ENCODE assay signal across 19 cellular contexts in the genomic region with DNA sequence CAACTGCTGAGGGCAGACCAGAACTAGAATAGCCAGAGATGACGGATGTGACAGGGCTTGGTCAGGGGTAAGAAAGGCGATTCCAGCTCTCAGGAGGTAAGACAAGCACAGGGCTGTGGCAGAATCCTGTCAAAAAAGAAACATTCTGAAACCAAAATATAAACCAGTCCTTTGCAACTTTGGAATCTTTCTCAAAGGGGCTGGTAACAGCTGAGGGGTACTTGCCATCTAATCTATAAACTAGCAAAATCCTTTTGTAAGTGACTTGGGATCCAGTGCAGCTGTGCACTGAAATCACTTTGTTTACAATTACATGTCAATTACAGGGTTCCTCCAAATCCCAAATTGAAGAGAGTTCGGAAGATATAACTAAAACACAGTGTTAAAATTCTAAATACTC.
"Had no signal": no experiment of that assay in that cellular context is flagged by ENCODE, and none has a peak within 500 bp of the region (broad histone marks: within the 10 kb centered on the region; RNA-seq: fewer than 3 reads in every experiment).

No MANE protein-coding gene starts in this region.

- H3K9me3 ChIP-seq: left lung, thyroid gland had no signal

- H3K27me3 ChIP-seq: thyroid gland had no signal

- DNase-seq: activated CD4-positive, alpha-beta T cell treated with anti-CD3 and anti-CD28 coated beads, Interleukin-2, amount 10 ng/mL, durations not matched to agents 24 days and 14 days; activated CD8-positive, alpha-beta memory T cell treated with anti-CD3 and anti-CD28 coated beads, Interleukin-2, amount 10 ng/mL, durations not matched to agents 7 days and 5 days; activated CD8-positive, alpha-beta T cell treated with anti-CD3 and anti-CD28 coated beads for 36 hours; activated gamma-delta T cell treated with Interleukin-2 at 50 U/mL for 16 hours; anterior cingulate cortex; dermis blood vessel endothelial cell; effector CD8-positive, alpha-beta T cell; foreskin melanocyte; immature natural killer cell; kidney glomerular epithelial cell; left lung; natural killer cell; posterior cingulate gyrus; stimulated activated CD4-positive, alpha-beta T cell treated with anti-CD3 and anti-CD28 coated beads, Interleukin-4, amount 100 ng/mL, for 4 hours; stimulated activated naive CD8-positive, alpha-beta T cell treated with anti-CD3 and anti-CD28 coated beads, Interleukin-15, Interleukin-2, amounts not matched to agents 100 U/mL and 50 U/mL, for 24 hours; thyroid gland had no signal

- H3K27ac ChIP-seq: left lung, thyroid gland, VCaP had no signal

- H3K36me3 ChIP-seq: left lung, thyroid gland had no signal

- H3K4me3 ChIP-seq: left lung, thyroid gland had no signal

- ATAC-seq: activated CD4-positive, CD25-positive, alpha-beta regulatory T cell treated with anti-CD3 and anti-CD28 coated beads, Interleukin-2, amount 50 U/mL, for 24 hours; activated CD8-positive, alpha-beta memory T cell treated with anti-CD3 and anti-CD28 coated beads, Interleukin-2, amount 10 ng/mL, durations not matched to agents 7 days and 5 days; activated CD8-positive, alpha-beta T cell treated with anti-CD3 and anti-CD28 coated beads for 36 hours; left lung; natural killer cell; sciatic nerve; stimulated activated naive CD8-positive, alpha-beta T cell treated with anti-CD3 and anti-CD28 coated beads, Interleukin-15, Interleukin-2, amounts not matched to agents 100 U/mL and 50 U/mL, for 24 hours had no signal

- H3K4me1 ChIP-seq: left lung, thyroid gland had no signal
